Comparison of ENCODE assay signal across 15 cellular contexts in genomic region chr2:70046534-70046933, GRCh38. TPM values are rescaled to one million over a fixed set of nuclear protein-coding genes. Genes with fewer than 3 reads are reported as not detected.
DNase-seq lines count a peak whose midpoint lies in the region; ATAC-seq and TF ChIP-seq lines count a peak whose summit lies in the region.
"Had no signal": no experiment of that assay in that cellular context is flagged by ENCODE, and none has a peak within 500 bp of the region (broad histone marks: within the 10 kb centered on the region; RNA-seq: fewer than 3 reads in every experiment).

No MANE protein-coding gene starts in this region.

- no peak overlapping the region; the same call in 1 of the 2 replicates for H3K27ac ChIP-seq in PC-9
- H3K27ac ChIP-seq in gastrocnemius medialis: peak overlapping the region; percentile 63 to 85 (median 77)

- in situ Hi-C loops in gastrocnemius medialis (cut with MboI; ENCODE audit: low sequenced_read_pairs in 4 of 4): no loop called here

- H3K4me2 ChIP-seq in PC-9: peak overlapping the region; percentile 5; the same call in 1 of the 2 replicates

- H3K36me3 ChIP-seq in PC-9 (ENCODE audit: low read depth) (peaks cover 4% of the 10 kb centered on the region; the same call in 1 of the 2 replicates), gastrocnemius medialis (peaks cover 0 to 11% of the 10 kb centered on the region in 2 donors)

- H3K4me1 ChIP-seq in PC-9 (replicated peaks; ENCODE audit: insufficient read depth) (peaks cover 24% of the 10 kb centered on the region), gastrocnemius medialis (peaks cover 28 to 29% of the 10 kb centered on the region in 2 donors)

- no peak for TF ChIP-seq POLR2A in gastrocnemius medialis (IDR thresholded peaks at IDR 0.05)

- H3K27me3 ChIP-seq in PC-9 (ENCODE audit: insufficient read depth, low read depth) (no peaks in the 10 kb centered on the region), gastrocnemius medialis (no peaks in the 10 kb centered on the region)

- POLR2A ChIA-PET in PC-9 (lab: Charles Lee; ENCODE audit: unreplicated experiment): no interaction called here

- H2AFZ ChIP-seq in PC-9: no peak overlapping the region

- H3F3A ChIP-seq in PC-9 (ENCODE audit: insufficient read depth, low read depth): peaks cover 16% of the 10 kb centered on the region; the same call in 1 of the 2 replicates

- intact Hi-C loops in PC-9 (cut with micrococcal nuclease; ENCODE audit: unreplicated experiment): no loop called here
- intact Hi-C loops in cardiac septum (cut with DNase I): no loop called here
- intact Hi-C loops in gastrocnemius medialis (cut with DNase I; ENCODE audit: low total_unique reads): no loop called here

- H3K9me2 ChIP-seq in PC-9 (ENCODE audit: insufficient read depth): no peaks in the 10 kb centered on the region

- TF ChIP-seq CTCF in PC-9 (conservative IDR thresholded peaks at IDR 0.05): no peak
- no peak for TF ChIP-seq CTCF in gastrocnemius medialis (IDR thresholded peaks at IDR 0.05 in 4 of 5, conservative IDR thresholded peaks at IDR 0.05 in 1 of 5)

- H3K9me3 ChIP-seq in PC-9 (ENCODE audit: insufficient read depth, low read depth) (no peaks in the 10 kb centered on the region), gastrocnemius medialis (no peaks in the 10 kb centered on the region)

- H3K4me3 ChIP-seq in PC-9 (no peak overlapping the region), gastrocnemius medialis (no peak overlapping the region)

- DNase-seq in HPDE6-E6E7 (ENCODE audit: extremely low spot score) (peak; percentile 27), PC-9 (no peak), cardiac septum (ENCODE audit: low spot score) (peak; percentile 78), gastrocnemius medialis (peak in 1 of 2 donors; percentile 12), AG20443 (ENCODE audit: low spot score) (no peak), NCI-H446 (lab: John Stamatoyannopoulos, UW) (no peak)
- DNase-seq: activated CD4-positive, alpha-beta T cell treated with anti-CD3 and anti-CD28 coated beads, Interleukin-2, amount 50 U/mL, for 1 hour; activated naive CD8-positive, alpha-beta T cell treated with anti-CD3 and anti-CD28 coated beads for 36 hours; DMS 273 treated with DMSO at 0.1 percent for 48 hours; GOT3; NCI-H187 treated with DMSO at 0.1 percent for 48 hours; occipital lobe; stimulated activated CD4-positive, alpha-beta T cell treated with anti-CD3 and anti-CD28 coated beads, Interleukin-2, amount 100 ng/mL, for 24 hours; SW 1271 had no signal

- BruUV-seq in PC-9 (replicated peaks; lab: Mats Ljungman, UMichigan): no TSS peak

- no peaks in the 10 kb centered on the region for H3K79me2 ChIP-seq in PC-9 (ENCODE audit: low read depth)

- H4K20me1 ChIP-seq in PC-9 (ENCODE audit: insufficient read depth): no peaks in the 10 kb centered on the region

- ATAC-seq in gastrocnemius medialis: peak; percentile 48 to 69
- no peak for ATAC-seq in GM21526 (IDR thresholded peaks at IDR 0.05; ENCODE audit: low FRiP score, unreplicated experiment)

- CTCF ChIA-PET in PC-9 (lab: Charles Lee): no interaction called here

RNA-seq across cellular contexts. Expression of gene PCBP1, which starts 40.7 kb away (rescaled TPM):
- total RNA-seq in PC-9 (2021) (148 and 227 TPM in 2 replicates), cardiac septum (223 TPM), gastrocnemius medialis (100 to 1,000 TPM; 178 to 296 (median 262) TPM)

Comparison
In these comparisons a context has a peak if more than half of its experiments do, and no peak if none do; other contexts are left out.
1. DNase-seq: peak in HPDE6-E6E7 (single experiment) and cardiac septum (single experiment); none in PC-9 (0 of 2), AG20443 (single experiment) and NCI-H446 (0 of 2).